Comparison of ENCODE assay signal across 8 cellular contexts in genomic region chr7:97971120-97971989, GRCh38. TPM values are rescaled to one million over a fixed set of nuclear protein-coding genes. Genes with fewer than 3 reads are reported as not detected.
A peak's percentile ranks its signal among the peaks of the same experiment; 100 is the strongest.
DNase-seq lines count a peak whose midpoint lies in the region; ATAC-seq and TF ChIP-seq lines count a peak whose summit lies in the region.

No MANE protein-coding gene starts in this region.

- peak overlapping the region; percentile 79 for H3K9ac ChIP-seq in endocrine pancreas (ENCODE audit: control insufficient read depth, insufficient read depth, low read length)

- H3K27me3 ChIP-seq in endocrine pancreas (ENCODE audit: control insufficient read depth, insufficient read depth, low read length) = no peaks in the 10 kb centered on the region
- H3K27me3 ChIP-seq in mononuclear cell (ENCODE audit: insufficient read depth, low read length) = no peaks in the 10 kb centered on the region
- H3K27me3 ChIP-seq in thyroid gland = no peaks in the 10 kb centered on the region

- peak overlapping the region in 2 of 3 donors; percentile 3 to 49 for H3K27ac ChIP-seq in thyroid gland

- peak overlapping the region; percentile 91 for H3K27ac Mint-ChIP-seq in T-helper 17 cell

- peak overlapping the region; percentile 96 for H3K4me3 Mint-ChIP-seq in T-helper 17 cell

- ATAC-seq in GM21390 (IDR thresholded peaks at IDR 0.05; ENCODE audit: unreplicated experiment) = peak; percentile 31
- ATAC-seq in T-helper 17 cell = peak; percentile 63

- H3K4me3 ChIP-seq in endocrine pancreas (ENCODE audit: control insufficient read depth, insufficient read depth, low read length) (peak overlapping the region; percentile 58), mononuclear cell (ENCODE audit: low read length) (peak overlapping the region; percentile 85), thyroid gland (replicated peaks in 1 of 3) (peak overlapping the region; percentile 77 to 97 (median 85))

- H3K9me3 ChIP-seq in T-helper 17 cell (ENCODE audit: control insufficient read depth, low read length, poor library complexity, severe bottlenecking) (no peaks in the 10 kb centered on the region), endocrine pancreas (ENCODE audit: control insufficient read depth, low read length) (no peaks in the 10 kb centered on the region), mononuclear cell (ENCODE audit: low read depth, low read length) (no peaks in the 10 kb centered on the region), thyroid gland (no peaks in the 10 kb centered on the region)

- H3K4me1 Mint-ChIP-seq in T-helper 17 cell = peaks cover 10% of the 10 kb centered on the region

- intact Hi-C loops in thyroid gland (cut with DNase I) = no loop called here

- WGBS in thyroid gland, 2 donors = 34 to 35% methylated on average over 26 of the region's 26 CpGs

- no peak for TF ChIP-seq POLR2A in thyroid gland (IDR thresholded peaks at IDR 0.05)

- DNase-seq in EL = peak; percentile 23
- peak; percentile 33 for DNase-seq in HK-2 (ENCODE audit: unreplicated experiment)
- DNase-seq in T-helper 17 cell = no peak
- DNase-seq in thyroid gland = no peak
- DNase-seq in GM19238 (ENCODE audit: insufficient read length, low spot score) = no peak

- H3K36me3 ChIP-seq in endocrine pancreas (ENCODE audit: control insufficient read depth, insufficient read depth, low read length) (no peaks in the 10 kb centered on the region), thyroid gland (peaks cover 0 to 5% of the 10 kb centered on the region in 2 donors)

- H3K36me3 Mint-ChIP-seq in T-helper 17 cell (ENCODE audit: low read depth) = peaks cover under 1% of the 10 kb centered on the region

- no peak for TF ChIP-seq CTCF in thyroid gland (IDR thresholded peaks at IDR 0.05)

- no peaks in the 10 kb centered on the region for H3K27me3 Mint-ChIP-seq in T-helper 17 cell

- H3K4me1 ChIP-seq in endocrine pancreas (ENCODE audit: control insufficient read depth, insufficient read depth, low read length) (peaks cover 5% of the 10 kb centered on the region), mononuclear cell (ENCODE audit: insufficient read depth, low read length) (peaks cover 19% of the 10 kb centered on the region), thyroid gland (no peaks in the 10 kb centered on the region)

RNA-seq across cellular contexts. Expression of gene OCM2, which starts 18.6 kb away (rescaled TPM):
- total RNA-seq in T-helper 17 cell = not detected
- not detected for total RNA-seq in mononuclear cell
- not detected for total RNA-seq in thyroid gland

Comparison
In these comparisons a context has a peak if more than half of its experiments do, and no peak if none do; other contexts are left out.
1. DNase-seq: peak in EL (single experiment) and HK-2 (single experiment); none in T-helper 17 cell (0 of 3), thyroid gland (0 of 2) and GM19238 (single experiment).
2. Peak in every context shown above with its lines, with median percentiles within 50 percentile points of each other: H3K4me3 ChIP-seq.